Comparison of ENCODE assay signal across 8 cellular contexts in the genomic region with DNA sequence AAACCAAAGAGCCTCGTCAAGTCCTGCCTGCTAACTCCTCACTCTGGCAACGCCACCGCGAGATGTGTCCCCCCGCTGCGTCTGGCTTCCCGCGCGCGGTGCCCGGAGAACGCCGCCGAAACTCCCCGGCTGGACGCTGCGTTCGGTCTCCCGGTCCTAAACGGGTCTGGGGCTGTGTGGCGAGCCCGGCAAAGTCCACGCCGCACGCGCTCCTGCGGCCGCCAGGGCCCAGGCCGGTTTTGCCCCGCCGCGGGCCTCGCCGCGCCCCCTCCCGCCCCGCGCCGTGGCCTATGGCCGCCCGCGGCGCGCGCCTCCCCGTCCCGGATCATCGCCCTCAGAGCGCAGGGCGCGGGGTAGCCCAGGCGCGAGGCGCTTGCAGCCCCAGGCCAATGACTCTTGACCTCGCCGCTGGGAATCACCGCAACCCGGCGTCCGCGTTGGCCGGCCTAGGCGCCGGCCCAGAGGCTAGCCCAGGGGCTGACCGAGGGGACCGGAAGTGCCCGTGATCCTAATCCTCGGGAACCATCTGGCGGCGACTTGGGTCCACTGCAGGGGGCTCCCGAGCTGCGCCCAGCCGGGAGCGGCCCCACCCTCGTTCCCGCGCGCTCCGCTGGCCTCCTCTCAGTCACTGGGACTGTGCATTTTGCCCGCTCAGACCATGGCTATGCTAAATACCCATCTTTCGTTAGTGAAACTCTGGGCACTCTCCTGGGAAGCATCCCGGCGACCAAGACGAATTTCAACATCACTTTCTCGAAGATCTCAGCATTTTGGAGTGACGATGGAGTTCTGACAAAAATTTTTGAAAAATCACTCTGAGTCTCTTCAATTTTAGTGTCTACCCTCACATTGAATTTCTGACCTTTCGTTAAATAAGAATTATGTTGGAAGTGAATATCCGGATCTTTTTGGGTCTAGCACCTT. TPM values are rescaled to one million over a fixed set of nuclear protein-coding genes. Genes with fewer than 3 reads are reported as not detected.
DNase-seq lines count a peak whose midpoint lies in the region; TF ChIP-seq lines count a peak whose summit lies in the region.

A gene (minus strand): TSS at position 214 of the 924 bp plus-strand sequence. CDS start 266 bp downstream, outside the sequence.

- no peaks in the 10 kb centered on the region for H3K27me3 Mint-ChIP-seq in mesothelial cell of epicardium (ENCODE audit: low read depth)

- H3K36me3 ChIP-seq in esophagus muscularis mucosa (peaks cover 0 to 17% (median 0%) of the 10 kb centered on the region in 4 donors), tibial artery (peaks cover 2 to 12% (median 3%) of the 10 kb centered on the region in 3 donors)

- H3K4me1 ChIP-seq in esophagus muscularis mucosa (peaks cover 7 to 20% (median 18%) of the 10 kb centered on the region in 4 donors), tibial artery (peaks cover 0 to 14% (median 9%) of the 10 kb centered on the region in 4 donors)

- peak within 1 kb of the TSS; percentile 92 for H3K4me3 Mint-ChIP-seq in mesothelial cell of epicardium

- H3K27me3 ChIP-seq in esophagus muscularis mucosa (no peaks in the 10 kb centered on the region), tibial artery (no peaks in the 10 kb centered on the region)

- WGBS in esophagus muscularis mucosa, result 4% methylated on average over 32 of the region's 88 CpGs

- H3K9me3 Mint-ChIP-seq in mesothelial cell of epicardium, result no peaks in the 10 kb centered on the region

- peak within 1 kb of the TSS; percentile 89 for H3K27ac Mint-ChIP-seq in mesothelial cell of epicardium

- H3K9me3 ChIP-seq in esophagus muscularis mucosa, result no peaks in the 10 kb centered on the region
- H3K9me3 ChIP-seq in tibial artery, result no peaks in the 10 kb centered on the region

- peaks cover 29% of the 10 kb centered on the region for H3K4me1 Mint-ChIP-seq in mesothelial cell of epicardium

- intact Hi-C loops in esophagus muscularis mucosa (cut with DNase I), result no loop called here
- intact Hi-C loops in tibial artery (cut with DNase I; ENCODE audit: low total_unique reads), result no loop called here

- no peak for TF ChIP-seq POLR2A in esophagus muscularis mucosa (IDR thresholded peaks at IDR 0.05; ENCODE audit: low read depth)

- H3K36me3 Mint-ChIP-seq in mesothelial cell of epicardium, result peaks cover 13% of the 10 kb centered on the region

- TF ChIP-seq CTCF in HFF-Myc (IDR thresholded peaks at IDR 0.05; ENCODE audit: low read depth, low read length, missing control alignments) (peak; percentile 66), esophagus muscularis mucosa (IDR thresholded peaks at IDR 0.05) (peak; percentile 67 to 80 (median 78)), mesothelial cell of epicardium (IDR thresholded peaks at IDR 0.05; ENCODE audit: unreplicated experiment) (peak; percentile 48), tibial artery (IDR thresholded peaks at IDR 0.05) (peak; percentile 71 to 78)

- peak within 1 kb of the TSS; percentile 59 to 80 (median 68) for H3K27ac ChIP-seq in esophagus muscularis mucosa (replicated peaks in 1 of 4)
- H3K27ac ChIP-seq in tibial artery, result peak within 1 kb of the TSS; percentile 59 to 63

- peak; percentile 12 for DNase-seq in activated T-cell treated with anti-CD3 and anti-CD28 coated beads for 48 hours (ENCODE audit: low read depth)
- no peak for DNase-seq in activated T-cell treated with anti-CD3 and anti-CD28 coated beads for 4 hours
- peak; percentile 33 for DNase-seq in HFF-Myc (ENCODE audit: extremely low read depth, low read depth)
- DNase-seq in NCI-H128 (lab: John Stamatoyannopoulos, UW; ENCODE audit: unreplicated experiment), result peak; percentile 21
- DNase-seq in UCSD-AML1 (lab: John Stamatoyannopoulos, UW; ENCODE audit: unreplicated experiment), result peak; percentile 79
- no peak for DNase-seq in esophagus muscularis mucosa (ENCODE audit: extremely low spot score)
- DNase-seq in mesothelial cell of epicardium (ENCODE audit: low spot score in 2 of 2, unreplicated experiment in 2 of 2), result peak; percentile 56 to 76
- DNase-seq in tibial artery, result peak; percentile 67 to 85

- TF ChIP-seq EP300 in esophagus muscularis mucosa (IDR thresholded peaks at IDR 0.05), result no peak

- H3K4me3 ChIP-seq in HFF-Myc (replicated peaks; ENCODE audit: low read depth, low read length), result peak within 1 kb of the TSS; percentile 87
- peak within 1 kb of the TSS; percentile 66 to 81 (median 74) for H3K4me3 ChIP-seq in esophagus muscularis mucosa
- peak within 1 kb of the TSS; percentile 55 to 68 for H3K4me3 ChIP-seq in tibial artery

RNA-seq across cellular contexts. Expression of the gene that starts here (rescaled TPM):
- total RNA-seq in esophagus muscularis mucosa, result 1 to 10 TPM; 2.9 to 7.2 (median 5.5) TPM
- 33.7 to 36.3 TPM (median 35.2 TPM) in 3 replicates for total RNA-seq in mesothelial cell of epicardium

Comparison
In these comparisons a context has a peak if more than half of its experiments do, and no peak if none do; other contexts are left out.
1. DNase-seq: peak in activated T-cell treated with anti-CD3 and anti-CD28 coated beads for 48 hours (single experiment), HFF-Myc (single experiment), NCI-H128 (single experiment), UCSD-AML1 (single experiment), mesothelial cell of epicardium (2 of 2) and tibial artery (2 of 2); none in activated T-cell treated with anti-CD3 and anti-CD28 coated beads for 4 hours (single experiment) and esophagus muscularis mucosa (single experiment).
2. Peak in every context shown above with its lines, with median percentiles within 50 percentile points of each other: H3K4me3 ChIP-seq and CTCF ChIP-seq.